In the genomic region with DNA sequence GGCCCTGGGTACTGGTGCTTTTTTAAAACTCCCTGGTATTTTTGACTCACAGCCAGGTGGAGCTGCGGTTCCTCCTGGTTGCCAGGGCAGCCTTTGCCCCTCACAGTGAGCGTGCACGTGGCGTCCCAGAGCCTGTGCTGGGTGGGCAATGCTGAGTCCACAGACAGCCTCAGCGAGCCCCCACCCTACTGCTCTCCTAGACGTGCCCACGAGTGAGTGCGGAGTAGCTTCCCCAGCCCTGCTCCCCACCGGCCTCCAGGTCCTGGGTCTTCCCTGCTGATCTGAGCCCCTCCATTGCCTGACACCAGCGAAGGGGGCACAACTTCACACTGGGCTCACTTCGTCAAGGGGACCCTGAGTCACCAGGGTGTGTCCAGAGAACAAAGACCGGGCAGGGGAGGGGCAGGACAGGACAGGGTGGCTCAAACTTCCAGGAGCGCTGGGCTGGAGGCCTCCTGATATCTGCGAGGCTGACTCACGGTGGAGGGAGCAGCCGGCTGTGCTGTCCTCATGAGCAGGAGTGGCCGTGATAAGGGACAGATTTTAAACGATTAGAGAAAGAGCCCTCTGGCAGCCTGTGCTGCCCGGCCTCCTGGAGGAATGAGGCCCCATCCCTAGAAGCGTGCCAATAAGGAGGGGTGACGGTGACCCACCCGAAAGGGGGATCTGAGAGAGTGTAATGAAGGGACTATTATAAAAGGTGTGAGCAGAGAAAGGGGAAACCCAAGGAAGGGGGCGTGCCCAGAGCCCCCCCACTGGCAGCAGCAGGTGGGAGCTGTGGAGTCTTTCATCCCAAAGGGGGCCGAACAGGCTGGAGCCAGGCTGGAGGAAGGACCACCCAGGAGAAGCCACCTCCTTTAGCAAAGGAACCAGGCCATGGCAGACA, we compare ENCODE assay signal across 13 cellular contexts.
DNase-seq lines count a peak whose midpoint lies in the region; ATAC-seq, FAIRE-seq and TF ChIP-seq lines count a peak whose summit lies in the region.
"Had no signal": no experiment of that assay in that cellular context is flagged by ENCODE, and none has a peak within 500 bp of the region (broad histone marks: within the 10 kb centered on the region; RNA-seq: fewer than 3 reads in every experiment).

No MANE protein-coding gene starts in this region.

- no peak overlapping the region for H3K4me3 Mint-ChIP-seq in MCF 10A (ENCODE audit: unreplicated experiment)
- H3K4me3 Mint-ChIP-seq: activated naive CD8-positive, alpha-beta T cell had no signal

- H3K27ac Mint-ChIP-seq in MCF 10A (ENCODE audit: low read depth, unreplicated experiment), result peak overlapping the region; percentile 77
- H3K27ac Mint-ChIP-seq: activated naive CD8-positive, alpha-beta T cell had no signal

- peaks cover 10% of the 10 kb centered on the region for H3K4me1 ChIP-seq in lower lobe of right lung
- no peaks in the 10 kb centered on the region for H3K4me1 ChIP-seq in effector memory CD4-positive, alpha-beta T cell (ENCODE audit: control insufficient read depth, insufficient read depth, low read length, poor library complexity, severe bottlenecking)

- no peak for FAIRE-seq in HTR-8/SVneo (lab: Jason Lieb, UNC)

- no peaks in the 10 kb centered on the region for H3K36me3 Mint-ChIP-seq in MCF 10A (ENCODE audit: insufficient read depth, unreplicated experiment)
- H3K36me3 Mint-ChIP-seq: activated naive CD8-positive, alpha-beta T cell had no signal

- H3K27me3 Mint-ChIP-seq in MCF 10A (ENCODE audit: insufficient read depth, unreplicated experiment), result peaks cover 13% of the 10 kb centered on the region

- no TSS peak for BruUV-seq in MCF 10A (replicated peaks; lab: Mats Ljungman, UMichigan)

- no peaks in the 10 kb centered on the region for H3K27me3 ChIP-seq in lower lobe of right lung (ENCODE audit: low read depth)
- no peaks in the 10 kb centered on the region for H3K27me3 ChIP-seq in effector memory CD4-positive, alpha-beta T cell (replicated peaks; ENCODE audit: control insufficient read depth, insufficient read depth, low read length, poor library complexity, severe bottlenecking)

- H3K4me3 ChIP-seq in lower lobe of right lung, result no peak overlapping the region
- H3K4me3 ChIP-seq in effector memory CD4-positive, alpha-beta T cell (ENCODE audit: insufficient read depth, low read depth, low read length, poor library complexity, severe bottlenecking), result no peak overlapping the region

- H3K27ac ChIP-seq in lower lobe of right lung, result no peak overlapping the region
- H3K27ac ChIP-seq in effector memory CD4-positive, alpha-beta T cell (ENCODE audit: insufficient read depth, low read length, poor library complexity, severe bottlenecking), result no peak overlapping the region
- H3K27ac ChIP-seq: C4-2B had no signal

- H3K9me3 Mint-ChIP-seq in MCF 10A (ENCODE audit: unreplicated experiment), result no peaks in the 10 kb centered on the region

- H3K4me1 Mint-ChIP-seq in MCF 10A (ENCODE audit: insufficient read depth, unreplicated experiment), result peaks cover 7% of the 10 kb centered on the region

- POLR2A ChIA-PET in MCF 10A (lab: Yijun Ruan, JAX), result interaction anchor here (0.6 kb wide), 2 partner anchors 211 to 284 kb away, joined by 3 read pairs; no protein-coding TSS in a partner anchor

- TF ChIP-seq CTCF in MCF 10A (IDR thresholded peaks at IDR 0.05; ENCODE audit: unreplicated experiment) (no peak), lower lobe of right lung (IDR thresholded peaks at IDR 0.05) (no peak)

- ATAC-seq in lower lobe of right lung (peak; percentile 58 to 65), HG03175 (IDR thresholded peaks at IDR 0.05; ENCODE audit: unreplicated experiment) (no peak)

- intact Hi-C loops in MCF 10A (cut with micrococcal nuclease) (no loop called here), lower lobe of right lung (cut with DNase I) (no loop called here)

- CTCF ChIA-PET in MCF 10A (lab: Yijun Ruan, JAX), result interaction anchor here (0.6 to 1.3 kb wide), 9 partner anchors 12 to 251 kb away, joined by 3 to 5 read pairs (median 3); no protein-coding TSS in a partner anchor

- no peaks in the 10 kb centered on the region for H3K9me3 ChIP-seq in lower lobe of right lung
- no peaks in the 10 kb centered on the region for H3K9me3 ChIP-seq in effector memory CD4-positive, alpha-beta T cell (ENCODE audit: control insufficient read depth, low read length)

- no peaks in the 10 kb centered on the region for H3K36me3 ChIP-seq in lower lobe of right lung
- H3K36me3 ChIP-seq in effector memory CD4-positive, alpha-beta T cell (ENCODE audit: control insufficient read depth, insufficient read depth, low read length), result no peaks in the 10 kb centered on the region

- DNase-seq in A172 (ENCODE audit: low spot score) (peak; percentile 97), HTR-8/SVneo (ENCODE audit: insufficient read length, low spot score) (peak; percentile 47), MCF 10A (ENCODE audit: unreplicated experiment) (peak; percentile 46), lower lobe of right lung (no peak), iPS-NIHi11 (ENCODE audit: low spot score) (no peak)
- no peak for DNase-seq in stimulated activated CD4-positive, alpha-beta T cell treated with anti-CD3 and anti-CD28 coated beads, Interleukin-4, amount 100 ng/mL, for 4 hours
- no peak for DNase-seq in effector memory CD4-positive, alpha-beta T cell
- DNase-seq: hippocampal formation; stimulated activated naive CD4-positive, alpha-beta T cell treated with Interleukin-2 at 50 U/mL for 16 hours; T-helper 9 cell had no signal

Comparison
In these comparisons a context has a peak if more than half of its experiments do, and no peak if none do; other contexts are left out.
1. DNase-seq: peak in A172 (single experiment), HTR-8/SVneo (single experiment) and MCF 10A (single experiment); none in lower lobe of right lung (single experiment), stimulated activated CD4-positive, alpha-beta T cell treated with anti-CD3 and anti-CD28 coated beads, Interleukin-4, amount 100 ng/mL, for 4 hours (0 of 2), iPS-NIHi11 (single experiment) and effector memory CD4-positive, alpha-beta T cell (0 of 3).